9 cellular contexts compared by ENCODE assay signal in the genomic region with DNA sequence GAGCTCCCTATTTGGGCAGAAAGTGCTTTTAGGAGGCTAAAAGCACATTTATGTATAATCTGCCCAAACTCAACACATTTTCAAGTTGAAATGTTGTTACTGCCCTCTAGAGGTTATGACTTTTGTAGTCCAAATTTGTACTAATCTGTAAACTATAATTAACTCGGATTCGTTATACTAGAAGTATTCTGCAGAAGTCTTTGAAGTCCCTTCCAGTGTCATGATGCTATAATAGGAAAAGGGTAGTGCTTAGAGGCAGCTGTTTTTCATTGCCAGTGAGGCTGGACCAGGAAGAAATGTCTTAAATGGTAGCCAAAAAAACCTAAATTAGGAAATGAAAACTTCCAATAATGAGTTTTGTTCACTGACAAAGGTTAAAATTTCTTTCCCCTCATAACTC. TPM values are rescaled to one million over a fixed set of nuclear protein-coding genes. Genes with fewer than 3 reads are reported as not detected.
A peak's percentile ranks its signal among the peaks of the same experiment; 100 is the strongest.
DNase-seq lines count a peak whose midpoint lies in the region; ATAC-seq and TF ChIP-seq lines count a peak whose summit lies in the region.
"Had no signal": no experiment of that assay in that cellular context is flagged by ENCODE, and none has a peak within 500 bp of the region (broad histone marks: within the 10 kb centered on the region; RNA-seq: fewer than 3 reads in every experiment).

No MANE protein-coding gene starts in this region.

- H3K27ac ChIP-seq in BLaER1 treated with 17β-estradiol and CSF1 and Interleukin-3, amounts not matched to agents 10 nM and 100 nM: peak overlapping the region in 4 of 11 experiments; percentile 0 to 50 (median 20); a peak in 4 of 22 replicates
- H3K27ac ChIP-seq: SK-N-MC had no signal

- H3K9ac ChIP-seq in BLaER1 treated with 17β-estradiol and CSF1 and Interleukin-3, amounts not matched to agents 10 nM and 100 nM: no peak overlapping the region
- H3K9ac ChIP-seq in Loucy (ENCODE audit: low read depth, low read length, poor library complexity, severe bottlenecking): no peak overlapping the region

- no peaks in the 10 kb centered on the region for H3K27me3 Mint-ChIP-seq in mesothelial cell of epicardium (ENCODE audit: low read depth)

- H3K36me3 ChIP-seq in BLaER1 treated with 17β-estradiol and CSF1 and Interleukin-3, amounts not matched to agents 10 nM and 100 nM: peaks cover 75 to 99% (median 85%) of the 10 kb centered on the region in 11 experiments
- H3K36me3 ChIP-seq in Loucy (ENCODE audit: insufficient read depth, low read length): peaks cover 62% of the 10 kb centered on the region

- H3K9me2 ChIP-seq in Loucy (replicated peaks; ENCODE audit: low read depth, low read length): no peaks in the 10 kb centered on the region

- no peak overlapping the region for H3K4me3 Mint-ChIP-seq in mesothelial cell of epicardium

- H3K4me2 ChIP-seq in BLaER1 treated with 17β-estradiol and CSF1 and Interleukin-3, amounts not matched to agents 10 nM and 100 nM: peak overlapping the region in 9 of 11 experiments; percentile 11 to 62 (median 52); a peak in 16 of 22 replicates
- H3K4me2 ChIP-seq in Loucy (ENCODE audit: low read depth, low read length, poor library complexity, severe bottlenecking): no peak overlapping the region

- peaks cover 39 to 62% (median 52%) of the 10 kb centered on the region in 10 experiments for H3K4me1 ChIP-seq in BLaER1 treated with 17β-estradiol and CSF1 and Interleukin-3, amounts not matched to agents 10 nM and 100 nM
- peaks cover 51% of the 10 kb centered on the region for H3K4me1 ChIP-seq in Loucy (ENCODE audit: insufficient read depth, low read length, poor library complexity, severe bottlenecking)

- TF ChIP-seq CTCF in Loucy (conservative IDR thresholded peaks at IDR 0.05; ENCODE audit: low read length) (peak; percentile 71), cardiac fibroblast (IDR thresholded peaks at IDR 0.05; ENCODE audit: low read depth, low read length) (peak; percentile 32), mesothelial cell of epicardium (IDR thresholded peaks at IDR 0.05; ENCODE audit: unreplicated experiment) (peak; percentile 23)

- H3K4me3 ChIP-seq in BLaER1 treated with 17β-estradiol and CSF1 and Interleukin-3, amounts not matched to agents 10 nM and 100 nM: no peak overlapping the region
- H3K4me3 ChIP-seq in Loucy (ENCODE audit: low read length, poor library complexity, severe bottlenecking) (no peak overlapping the region), cardiac fibroblast (replicated peaks in 1 of 2; ENCODE audit: low read depth in 2 of 2, low read length in 2 of 2) (no peak overlapping the region)
- H3K4me3 ChIP-seq: SK-N-MC had no signal

- H3K27ac Mint-ChIP-seq in mesothelial cell of epicardium: no peak overlapping the region

- peaks cover 14 to 55% (median 27%) of the 10 kb centered on the region in 11 experiments; a peak in 21 of 22 replicates for H4K20me1 ChIP-seq in BLaER1 treated with 17β-estradiol and CSF1 and Interleukin-3, amounts not matched to agents 10 nM and 100 nM
- H4K20me1 ChIP-seq in Loucy (ENCODE audit: insufficient read depth, low read length, poor library complexity, severe bottlenecking): no peaks in the 10 kb centered on the region

- DNase-seq in cardiac fibroblast (ENCODE audit: low read depth in 2 of 2) (peak; percentile 61 to 64), mesothelial cell of epicardium (ENCODE audit: low spot score in 2 of 2, unreplicated experiment in 2 of 2) (no peak), iPS-NIHi11 (ENCODE audit: low spot score) (no peak), amygdala (lab: John Stamatoyannopoulos, UW) (no peak)

- no peaks in the 10 kb centered on the region for H3K27me3 ChIP-seq in BLaER1 treated with 17β-estradiol and CSF1 and Interleukin-3, amounts not matched to agents 10 nM and 100 nM
- H3K27me3 ChIP-seq in Loucy (ENCODE audit: insufficient read depth, low read length, poor library complexity, severe bottlenecking): no peaks in the 10 kb centered on the region

- no peak overlapping the region for H2AFZ ChIP-seq in Loucy (ENCODE audit: low read length)

- H3F3A ChIP-seq in Loucy (ENCODE audit: low read depth): peaks cover 15% of the 10 kb centered on the region

- no peaks in the 10 kb centered on the region for H3K9me3 Mint-ChIP-seq in mesothelial cell of epicardium

- peaks cover 50% of the 10 kb centered on the region for H3K36me3 Mint-ChIP-seq in mesothelial cell of epicardium

- no peaks in the 10 kb centered on the region for H3K9me3 ChIP-seq in BLaER1 treated with 17β-estradiol and CSF1 and Interleukin-3, amounts not matched to agents 10 nM and 100 nM (replicated peaks in 1 of 11)
- H3K9me3 ChIP-seq in Loucy (ENCODE audit: insufficient read depth, low read depth, low read length): no peaks in the 10 kb centered on the region

- no peak for ATAC-seq in HG03135 (IDR thresholded peaks at IDR 0.05; ENCODE audit: unreplicated experiment)
- no peak for ATAC-seq in HG02973 (IDR thresholded peaks at IDR 0.05; ENCODE audit: unreplicated experiment)

- no peaks in the 10 kb centered on the region for H3K79me2 ChIP-seq in Loucy (ENCODE audit: insufficient read depth, low read length)

- H3K4me1 Mint-ChIP-seq in mesothelial cell of epicardium: peaks cover 4% of the 10 kb centered on the region

RNA-seq across cellular contexts. Expression of gene EMILIN3, which starts 44.8 kb away (rescaled TPM):
- 5.0 to 5.6 TPM (median 5.2 TPM) in 3 replicates for total RNA-seq in mesothelial cell of epicardium

Comparison
In these comparisons a context has a peak if more than half of its experiments do, and no peak if none do; other contexts are left out.
1. DNase-seq: peak in cardiac fibroblast (2 of 2); none in mesothelial cell of epicardium (0 of 2), iPS-NIHi11 (single experiment) and amygdala (0 of 56).
2. Peak in every context shown above with its lines, with median percentiles within 50 percentile points of each other: CTCF ChIP-seq.